In genomic region chr3:71587958-71588357, GRCh38 we compare ENCODE assay signal across 35 cellular contexts. TPM values are rescaled to one million over a fixed set of nuclear protein-coding genes. Genes with fewer than 3 reads are reported as not detected.
A peak's percentile ranks its signal among the peaks of the same experiment; 100 is the strongest.
DNase-seq lines count a peak whose midpoint lies in the region; FAIRE-seq and TF ChIP-seq lines count a peak whose summit lies in the region.
"Had no signal": no experiment of that assay in that cellular context is flagged by ENCODE, and none has a peak within 500 bp of the region (broad histone marks: within the 10 kb centered on the region; RNA-seq: fewer than 3 reads in every experiment).

No MANE protein-coding gene starts in this region.

- no peak for FAIRE-seq in astrocyte (lab: Jason Lieb, UNC)
- FAIRE-seq: G401.6, islet of Langerhans had no signal

- H3K9me3 ChIP-seq in CD4-positive, alpha-beta memory T cell (ENCODE audit: control insufficient read depth in 1 of 2, low read length in 2 of 2), result no peaks in the 10 kb centered on the region
- no peaks in the 10 kb centered on the region for H3K9me3 ChIP-seq in astrocyte (ENCODE audit: insufficient read depth, low read depth, low read length)
- H3K9me3 ChIP-seq in mesenchymal stem cell (ENCODE audit: control insufficient read depth, low read length), result no peaks in the 10 kb centered on the region
- H3K9me3 ChIP-seq: Caco-2, neutrophil, prostate gland, upper lobe of right lung had no signal

- H3K18ac ChIP-seq in mesenchymal stem cell (ENCODE audit: low read depth in 1 of 2, low read length in 2 of 2), result no peak overlapping the region

- H3K23ac ChIP-seq in mesenchymal stem cell (ENCODE audit: low read length in 2 of 2), result no peak overlapping the region

- no peak for DNase-seq in CD4-positive, alpha-beta memory T cell
- peak; percentile 48 for DNase-seq in COLO829 (ENCODE audit: low spot score)
- DNase-seq in astrocyte (ENCODE audit: low read depth), result peak; percentile 8
- no peak for DNase-seq in mesenchymal stem cell
- DNase-seq in NCI-H1048 (lab: John Stamatoyannopoulos, UW), result no peak
- DNase-seq in immature natural killer cell, result no peak
- no peak for DNase-seq in DMS153 treated with DMSO at 0.1 percent for 48 hours (lab: John Stamatoyannopoulos, UW; ENCODE audit: unreplicated experiment)
- DNase-seq: activated CD4-positive, alpha-beta T cell treated with anti-CD3 and anti-CD28 coated beads, Interleukin-2, amount 50 U/mL, for 48 hours; activated CD4-positive, CD25-positive, alpha-beta regulatory T cell treated with anti-CD3 and anti-CD28 coated beads, Interleukin-2, amount 50 U/mL, for 72 hours; activated CD8-positive, alpha-beta memory T cell treated with anti-CD3 and anti-CD28 coated beads, Interleukin-2, amount 50 U/mL, for 4 hours; activated naive CD4-positive, alpha-beta T cell treated with anti-CD3 and anti-CD28 coated beads for 36 hours; amygdala; Caco-2; effector CD8-positive, alpha-beta T cell; H7; left ventricle myocardium inferior; midbrain; MM.1S; naive B cell; NCI-H446 treated with DMSO at 0.1 percent for 48 hours; NK-92 treated with Interleukin-12 subunit alpha and Interleukin-12 subunit beta, amount 100 ng/mL, for 24 hours; Right ventricle myocardium superior; stimulated activated CD4-positive, alpha-beta T cell treated with anti-CD3 and anti-CD28 coated beads, Interleukin-15, amount 100 ng/mL, for 24 hours; stimulated activated CD4-positive, alpha-beta T cell treated with anti-CD3 and anti-CD28 coated beads, Interleukin-4, amount 100 ng/mL, for 4 hours; upper lobe of right lung had no signal

- H3K27ac ChIP-seq in CD4-positive, alpha-beta memory T cell (ENCODE audit: low read depth, low read length), result no peak overlapping the region
- no peak overlapping the region for H3K27ac ChIP-seq in astrocyte (ENCODE audit: low read depth, low read length)
- no peak overlapping the region for H3K27ac ChIP-seq in mesenchymal stem cell (ENCODE audit: low read length, poor library complexity, severe bottlenecking)
- H3K27ac ChIP-seq: BLaER1 treated with 17β-estradiol and CSF1 and Interleukin-3, amounts not matched to agents 10 nM and 100 nM; cardiac muscle cell; coronary artery; epithelial cell of prostate; HL-60; KMS-11; left ventricle myocardium inferior; neutrophil; prostate gland; upper lobe of right lung had no signal

- CTCF ChIA-PET in CD4-positive, alpha-beta memory T cell (lab: Charles Lee; ENCODE audit: partially characterized antibody), result interaction anchor here (0.8 to 4.6 kb wide), 3 partner anchors 611 to 1038 kb away, joined by 3 to 36 read pairs (median 4); no protein-coding TSS in a partner anchor

- H3K36me3 Mint-ChIP-seq in CD4-positive, alpha-beta memory T cell, result peaks cover 0 to 8% of the 10 kb centered on the region in 2 donors
- peaks cover 1% of the 10 kb centered on the region for H3K36me3 Mint-ChIP-seq in astrocyte (ENCODE audit: low read depth, unreplicated experiment)
- no peaks in the 10 kb centered on the region for H3K36me3 Mint-ChIP-seq in immature natural killer cell
- H3K36me3 Mint-ChIP-seq: naive B cell had no signal

- peaks cover 3% of the 10 kb centered on the region for H3K79me1 ChIP-seq in mesenchymal stem cell (replicated peaks; ENCODE audit: low read length, poor library complexity, severe bottlenecking)

- POLR2A ChIA-PET in CD4-positive, alpha-beta memory T cell (lab: Charles Lee; ENCODE audit: partially characterized antibody), result no interaction called here

- H3K27ac Mint-ChIP-seq in CD4-positive, alpha-beta memory T cell, result peak overlapping the region in 4 of 7 donors; percentile 4 to 68 (median 46)
- peak overlapping the region; percentile 34 for H3K27ac Mint-ChIP-seq in astrocyte (ENCODE audit: unreplicated experiment)
- no peak overlapping the region for H3K27ac Mint-ChIP-seq in immature natural killer cell
- H3K27ac Mint-ChIP-seq: activated naive CD4-positive, alpha-beta T cell treated with anti-CD3 and anti-CD28 coated beads for 36 hours had no signal

- H2BK120ac ChIP-seq in mesenchymal stem cell (ENCODE audit: low read depth, low read length), result no peak overlapping the region

- H2BK5ac ChIP-seq in mesenchymal stem cell (ENCODE audit: low read depth, low read length, poor library complexity, severe bottlenecking), result no peak overlapping the region

- no peaks in the 10 kb centered on the region for H3K27me3 ChIP-seq in CD4-positive, alpha-beta memory T cell (ENCODE audit: insufficient read depth, low read length)
- no peaks in the 10 kb centered on the region for H3K27me3 ChIP-seq in astrocyte (ENCODE audit: insufficient read depth, low read length)
- H3K27me3 ChIP-seq in mesenchymal stem cell (ENCODE audit: control insufficient read depth in 1 of 2, insufficient read depth in 1 of 2, low read length in 2 of 2), result no peaks in the 10 kb centered on the region
- H3K27me3 ChIP-seq: cardiac muscle cell, neutrophil, upper lobe of right lung had no signal

- H2AFZ ChIP-seq in astrocyte (ENCODE audit: low read depth, low read length) (no peak overlapping the region), mesenchymal stem cell (ENCODE audit: low read depth, low read length) (no peak overlapping the region)

- no peak overlapping the region for H2BK12ac ChIP-seq in mesenchymal stem cell (ENCODE audit: low read length in 2 of 2)

- H2AK5ac ChIP-seq in mesenchymal stem cell (ENCODE audit: low read length, severe bottlenecking), result peak overlapping the region; percentile 97

- H3K9ac ChIP-seq in astrocyte (ENCODE audit: low read length) (peak overlapping the region; percentile 36), mesenchymal stem cell (ENCODE audit: low read length) (peak overlapping the region; percentile 1)
- H3K9ac ChIP-seq: KMS-11 had no signal

- H3K14ac ChIP-seq in mesenchymal stem cell (ENCODE audit: low read length in 2 of 2), result no peak overlapping the region

- WGBS in mesenchymal stem cell, result 73% methylated on average over 2 of the region's 3 CpGs

- H3K27me3 Mint-ChIP-seq in CD4-positive, alpha-beta memory T cell, result no peaks in the 10 kb centered on the region
- no peaks in the 10 kb centered on the region for H3K27me3 Mint-ChIP-seq in astrocyte (ENCODE audit: low read depth, unreplicated experiment)
- peaks cover 4 to 10% (median 5%) of the 10 kb centered on the region in 3 donors for H3K27me3 Mint-ChIP-seq in immature natural killer cell (ENCODE audit: low read depth in 3 of 3)
- H3K27me3 Mint-ChIP-seq: naive B cell had no signal

- no peak overlapping the region for H3K4me3 ChIP-seq in CD4-positive, alpha-beta memory T cell (ENCODE audit: low read length in 2 of 2)
- H3K4me3 ChIP-seq in astrocyte (ENCODE audit: insufficient read depth, low read depth, low read length), result no peak overlapping the region
- H3K4me3 ChIP-seq in mesenchymal stem cell (ENCODE audit: insufficient read depth in 1 of 2, low read depth in 1 of 2, low read length in 2 of 2), result no peak overlapping the region
- H3K4me3 ChIP-seq: BLaER1 treated with 17β-estradiol and CSF1 and Interleukin-3, amounts not matched to agents 10 nM and 100 nM; cardiac muscle cell; coronary artery; left ventricle myocardium inferior; prostate gland; upper lobe of right lung had no signal

- no peaks in the 10 kb centered on the region for H3K36me3 ChIP-seq in CD4-positive, alpha-beta memory T cell (ENCODE audit: insufficient read depth, low read length)
- no peaks in the 10 kb centered on the region for H3K36me3 ChIP-seq in astrocyte (ENCODE audit: insufficient read depth, low read length)
- no peaks in the 10 kb centered on the region for H3K36me3 ChIP-seq in mesenchymal stem cell (ENCODE audit: control insufficient read depth in 1 of 2, insufficient read depth in 2 of 2, low read depth in 1 of 2, low read length in 2 of 2)
- H3K36me3 ChIP-seq: BLaER1 treated with 17β-estradiol and CSF1 and Interleukin-3, amounts not matched to agents 10 nM and 100 nM; cardiac muscle cell; left ventricle myocardium inferior; neutrophil; prostate gland; upper lobe of right lung had no signal

- peaks cover 21% of the 10 kb centered on the region for H3K4me1 ChIP-seq in CD4-positive, alpha-beta memory T cell (ENCODE audit: insufficient read depth, low read length)
- H3K4me1 ChIP-seq in astrocyte (ENCODE audit: insufficient read depth, low read length), result peaks cover 33% of the 10 kb centered on the region
- peaks cover 3% of the 10 kb centered on the region for H3K4me1 ChIP-seq in mesenchymal stem cell (ENCODE audit: control insufficient read depth, insufficient read depth, low read depth, low read length)

- no peak overlapping the region for H4K91ac ChIP-seq in mesenchymal stem cell (ENCODE audit: low read length)

- H2BK15ac ChIP-seq in mesenchymal stem cell (ENCODE audit: low read depth, poor library complexity, severe bottlenecking), result no peak overlapping the region

- no peak overlapping the region for H3K4me3 Mint-ChIP-seq in CD4-positive, alpha-beta memory T cell
- H3K4me3 Mint-ChIP-seq in astrocyte (ENCODE audit: unreplicated experiment), result no peak overlapping the region
- H3K4me3 Mint-ChIP-seq in immature natural killer cell, result no peak overlapping the region
- H3K4me3 Mint-ChIP-seq: activated naive CD4-positive, alpha-beta T cell treated with anti-CD3 and anti-CD28 coated beads for 36 hours had no signal

- H3K4me2 ChIP-seq in astrocyte (ENCODE audit: low read length) (no peak overlapping the region), mesenchymal stem cell (ENCODE audit: low read length, poor library complexity, severe bottlenecking) (no peak overlapping the region)
- H3K4me2 ChIP-seq: BLaER1 treated with 17β-estradiol and CSF1 and Interleukin-3, amounts not matched to agents 10 nM and 100 nM; KMS-11 had no signal

- no peak overlapping the region for H3K4ac ChIP-seq in mesenchymal stem cell (ENCODE audit: low read depth in 1 of 2, low read length in 2 of 2)

- intact Hi-C loops in CD4-positive, alpha-beta memory T cell (cut with micrococcal nuclease), result loop anchor here (10.0 kb wide), 3 partner anchors 173 to 857 kb away; partner anchors contain the start of gene RYBP

- peaks cover 10 to 35% (median 12%) of the 10 kb centered on the region in 4 donors for H3K4me1 Mint-ChIP-seq in CD4-positive, alpha-beta memory T cell
- H3K4me1 Mint-ChIP-seq in astrocyte (ENCODE audit: low read depth, unreplicated experiment), result peaks cover 34% of the 10 kb centered on the region
- H3K4me1 Mint-ChIP-seq in immature natural killer cell, result peaks cover 19 to 27% of the 10 kb centered on the region in 2 donors

- peaks cover 0 to 2% (median 0%) of the 10 kb centered on the region in 8 donors for H3K9me3 Mint-ChIP-seq in CD4-positive, alpha-beta memory T cell
- no peaks in the 10 kb centered on the region for H3K9me3 Mint-ChIP-seq in astrocyte (ENCODE audit: unreplicated experiment)
- no peaks in the 10 kb centered on the region for H3K9me3 Mint-ChIP-seq in immature natural killer cell
- H3K9me3 Mint-ChIP-seq: naive B cell had no signal

- peaks cover 35% of the 10 kb centered on the region for H3K79me2 ChIP-seq in astrocyte (ENCODE audit: insufficient read depth, low read length)

- H4K8ac ChIP-seq in mesenchymal stem cell (ENCODE audit: low read length), result no peak overlapping the region

- no peaks in the 10 kb centered on the region for H4K20me1 ChIP-seq in astrocyte (ENCODE audit: insufficient read depth, low read length)
- H4K20me1 ChIP-seq: BLaER1 treated with 17β-estradiol and CSF1 and Interleukin-3, amounts not matched to agents 10 nM and 100 nM had no signal

- no peak for TF ChIP-seq CTCF in astrocyte (IDR thresholded peaks at IDR 0.05; ENCODE audit: insufficient read depth, low read depth, low read length)

RNA-seq across cellular contexts. Expression of gene FOXP1, which starts 4.4 kb away (rescaled TPM):
- total RNA-seq in CD4-positive, alpha-beta memory T cell, result 100 to 1,000 TPM; 290 to 348 TPM
- 100 to 1,000 TPM; 189 to 267 TPM for polyA plus RNA-seq in CD4-positive, alpha-beta memory T cell
- total RNA-seq in astrocyte, result 107 and 124 TPM in 2 replicates
- polyA plus RNA-seq in mesenchymal stem cell (2013, experiment 1 of 2), result 34.2 TPM
- 34.5 TPM for polyA plus RNA-seq in mesenchymal stem cell (2013, experiment 2 of 2)
- 100 to 1,000 TPM in 1 of 3 donors, 10 to 100 TPM in 2; 68.2 to 133 (median 84.0) TPM for polyA plus RNA-seq in immature natural killer cell

Comparison
In these comparisons a context has a peak if more than half of its experiments do, and no peak if none do; other contexts are left out.
1. DNase-seq: peak in COLO829 (single experiment) and astrocyte (single experiment); none in CD4-positive, alpha-beta memory T cell (0 of 5), mesenchymal stem cell (single experiment), NCI-H1048 (single experiment), immature natural killer cell (0 of 3) and DMS153 treated with DMSO at 0.1 percent for 48 hours (single experiment).
2. H3K27ac Mint-ChIP-seq: peak in CD4-positive, alpha-beta memory T cell (4 of 7) and astrocyte (single experiment); none in immature natural killer cell (0 of 6).